26 cellular contexts compared by ENCODE assay signal in the genomic region with DNA sequence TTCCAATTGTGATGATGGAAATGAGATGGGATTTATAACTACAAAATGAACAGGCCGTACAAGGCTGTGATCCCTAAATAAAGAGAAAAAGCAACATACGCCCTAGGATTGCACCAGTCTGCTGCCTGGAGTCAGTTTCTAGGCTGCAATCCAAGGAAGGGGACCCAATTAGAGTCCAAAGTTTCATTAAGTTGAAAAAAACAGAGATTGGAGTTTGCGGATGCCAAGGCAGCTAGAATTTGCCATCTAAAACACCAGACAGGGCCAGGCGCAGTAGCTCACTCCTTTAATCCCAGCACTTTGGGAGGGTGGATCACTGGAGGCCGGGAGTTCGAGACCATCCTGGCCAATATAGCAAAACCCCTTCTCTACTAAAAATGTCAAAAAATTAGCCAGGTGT.
DNase-seq lines count a peak whose midpoint lies in the region; ATAC-seq, FAIRE-seq and TF ChIP-seq lines count a peak whose summit lies in the region.
"Had no signal": no experiment of that assay in that cellular context is flagged by ENCODE, and none has a peak within 500 bp of the region (broad histone marks: within the 10 kb centered on the region; RNA-seq: fewer than 3 reads in every experiment).

No MANE protein-coding gene starts in this region.

- H3K79me2 ChIP-seq in HepG2 (ENCODE audit: insufficient read depth, low read length): no peaks in the 10 kb centered on the region

- TF ChIP-seq EP300 in HepG2 (IDR thresholded peaks at IDR 0.05; ENCODE audit: low read depth in 2 of 2, low read length in 2 of 2) (no peak), HepG2 (CRISPR knock-in tag; IDR thresholded peaks at IDR 0.05; ENCODE audit: borderline replicate concordance) (no peak), sigmoid colon (IDR thresholded peaks at IDR 0.05) (no peak)

- in situ Hi-C loops in HepG2 (cut with HindIII; ENCODE audit: extremely low pct_ligation_motif_present, low pct_unique_long_range_greater_than_20kb) (no loop called here), G401 (cut with HindIII; ENCODE audit: low sequenced_read_pairs) (no loop called here)

- TF ChIP-seq RAD21 in HepG2 (CRISPR knock-in tag; IDR thresholded peaks at IDR 0.05): no peak

- H3K9me3 Mint-ChIP-seq in activated T-cell treated with anti-CD3 and anti-CD28 coated beads, Interleukin-2, amount 50 U/mL, for 4 hours: no peaks in the 10 kb centered on the region
- H3K9me3 Mint-ChIP-seq: CD4-positive, alpha-beta T cell had no signal

- H3K27me3 ChIP-seq in right lobe of liver: no peaks in the 10 kb centered on the region
- no peaks in the 10 kb centered on the region for H3K27me3 ChIP-seq in HepG2 (ENCODE audit: control insufficient read depth in 1 of 2, insufficient read depth in 2 of 2, low read length in 2 of 2)
- H3K27me3 ChIP-seq in sigmoid colon: no peaks in the 10 kb centered on the region
- H3K27me3 ChIP-seq: BE2C; BLaER1 treated with 17β-estradiol and CSF1 and Interleukin-3, amounts not matched to agents 10 nM and 100 nM had no signal

- WGBS in right lobe of liver (ENCODE audit: insufficient coverage, low coverage, low lambda C conversion rate, missing lambda C conversion rate): 59% methylated on average over 4 of the region's 6 CpGs
- 60% methylated on average over 6 of the region's 6 CpGs for WGBS in HepG2 (ENCODE audit: low lambda C conversion rate)
- 91 to 92% methylated on average over 6 of the region's 6 CpGs for WGBS in sigmoid colon, 2 donors

- no peak overlapping the region for H3K4me2 ChIP-seq in HepG2 (ENCODE audit: low read depth, low read length)
- H3K4me2 ChIP-seq: BLaER1 treated with 17β-estradiol and CSF1 and Interleukin-3, amounts not matched to agents 10 nM and 100 nM had no signal

- H3K36me3 ChIP-seq in right lobe of liver: no peaks in the 10 kb centered on the region
- no peaks in the 10 kb centered on the region for H3K36me3 ChIP-seq in HepG2 (replicated peaks in 1 of 2; ENCODE audit: control insufficient read depth in 1 of 2, insufficient read depth in 2 of 2, low read length in 2 of 2)
- no peaks in the 10 kb centered on the region for H3K36me3 ChIP-seq in sigmoid colon
- H3K36me3 ChIP-seq: BE2C; BLaER1 treated with 17β-estradiol and CSF1 and Interleukin-3, amounts not matched to agents 10 nM and 100 nM; HAP-1 had no signal

- no peaks in the 10 kb centered on the region for H3K9me3 ChIP-seq in right lobe of liver
- H3K9me3 ChIP-seq in HepG2 (ENCODE audit: low read length): peaks cover 15% of the 10 kb centered on the region
- no peaks in the 10 kb centered on the region for H3K9me3 ChIP-seq in sigmoid colon
- H3K9me3 ChIP-seq: BE2C, HAP-1 had no signal

- BruUV-seq in HepG2 (replicated peaks; lab: Mats Ljungman, UMichigan): no TSS peak

- CTCF ChIA-PET in HepG2 (lab: Yijun Ruan, JAX; ENCODE audit: low intra/inter-chr PET ratio, low total read pairs): no interaction called here

- H3K4me3 Mint-ChIP-seq in activated T-cell treated with anti-CD3 and anti-CD28 coated beads, Interleukin-2, amount 50 U/mL, for 4 hours: no peak overlapping the region
- H3K4me3 Mint-ChIP-seq: CD14-positive monocyte; CD4-positive, alpha-beta T cell; CD8-positive, alpha-beta memory T cell; HFFc6 had no signal

- H4K20me1 ChIP-seq in HepG2 (ENCODE audit: insufficient read depth, low read length): no peaks in the 10 kb centered on the region
- H4K20me1 ChIP-seq: BLaER1 treated with 17β-estradiol and CSF1 and Interleukin-3, amounts not matched to agents 10 nM and 100 nM had no signal

- H3K9ac ChIP-seq in HepG2 (ENCODE audit: insufficient read depth, low read depth, low read length): no peak overlapping the region
- H3K9ac ChIP-seq: BLaER1 treated with 17β-estradiol and CSF1 and Interleukin-3, amounts not matched to agents 10 nM and 100 nM had no signal

- H3K36me3 Mint-ChIP-seq in activated T-cell treated with anti-CD3 and anti-CD28 coated beads, Interleukin-2, amount 50 U/mL, for 4 hours (ENCODE audit: insufficient read depth): no peaks in the 10 kb centered on the region
- H3K36me3 Mint-ChIP-seq: CD14-positive monocyte; CD8-positive, alpha-beta memory T cell had no signal

- peak; percentile 33 to 90 (median 74) for ATAC-seq in right lobe of liver
- no peak for ATAC-seq in HepG2
- no peak for ATAC-seq in activated T-cell treated with anti-CD3 and anti-CD28 coated beads, Interleukin-2, amount 50 U/mL, for 4 hours

- no peaks in the 10 kb centered on the region for H3K27me3 Mint-ChIP-seq in activated T-cell treated with anti-CD3 and anti-CD28 coated beads, Interleukin-2, amount 50 U/mL, for 4 hours (ENCODE audit: low read depth)
- H3K27me3 Mint-ChIP-seq: CD4-positive, alpha-beta T cell; CD8-positive, alpha-beta memory T cell had no signal

- no peak overlapping the region for H3K27ac ChIP-seq in right lobe of liver
- no peak overlapping the region for H3K27ac ChIP-seq in HepG2 (ENCODE audit: extremely low read length, insufficient read depth, low read length)
- H3K27ac ChIP-seq in sigmoid colon: no peak overlapping the region
- H3K27ac ChIP-seq: 22Rv1; BLaER1 treated with 17β-estradiol and CSF1 and Interleukin-3, amounts not matched to agents 10 nM and 100 nM had no signal

- TF ChIP-seq CTCF in right lobe of liver (IDR thresholded peaks at IDR 0.05): no peak
- no peak for TF ChIP-seq CTCF in HepG2 (CRISPR knock-in tag; IDR thresholded peaks at IDR 0.05)
- TF ChIP-seq CTCF in sigmoid colon (IDR thresholded peaks at IDR 0.05): no peak

- DNase-seq in right lobe of liver: no peak
- no peak for DNase-seq in HepG2 (ENCODE audit: low spot score)
- peak; percentile 9 for DNase-seq in inferior parietal cortex (ENCODE audit: extremely low spot score)
- DNase-seq in occipital lobe (lab: John Stamatoyannopoulos, UW): peak; percentile 3
- no peak for DNase-seq in urothelium cell line (ENCODE audit: low spot score)
- no peak for DNase-seq in sigmoid colon
- DNase-seq in G401 (ENCODE audit: low spot score): no peak
- no peak for DNase-seq in activated T-cell treated with anti-CD3 and anti-CD28 coated beads, Interleukin-2, amount 50 U/mL, for 4 hours
- DNase-seq: BE2C; CD4-positive, alpha-beta T cell; CD8-positive, alpha-beta memory T cell; DMS 273 treated with DMSO at 0.1 percent for 48 hours; DMS79; EL; GF-D8; GOT3; HFFc6 had no signal

- H3K4me3 ChIP-seq in right lobe of liver (no peak overlapping the region), HepG2 (replicated peaks in 1 of 3; ENCODE audit: insufficient read depth in 1 of 3, low read depth in 2 of 3, low read length in 3 of 3) (no peak overlapping the region), sigmoid colon (no peak overlapping the region)
- H3K4me3 ChIP-seq: BLaER1 treated with 17β-estradiol and CSF1 and Interleukin-3, amounts not matched to agents 10 nM and 100 nM; HAP-1 had no signal

- no peak overlapping the region for H2AFZ ChIP-seq in HepG2 (ENCODE audit: low read length)

- no peaks in the 10 kb centered on the region for H3K4me1 ChIP-seq in right lobe of liver
- no peaks in the 10 kb centered on the region for H3K4me1 ChIP-seq in HepG2 (ENCODE audit: insufficient read depth, low read length)
- no peaks in the 10 kb centered on the region for H3K4me1 ChIP-seq in sigmoid colon
- H3K4me1 ChIP-seq: BE2C; BLaER1 treated with 17β-estradiol and CSF1 and Interleukin-3, amounts not matched to agents 10 nM and 100 nM; HAP-1 had no signal

- TF ChIP-seq POLR2A in right lobe of liver (IDR thresholded peaks at IDR 0.05) (no peak), HepG2 (IDR thresholded peaks at IDR 0.05; ENCODE audit: insufficient read depth in 1 of 2, low read depth in 2 of 2, low read length in 2 of 2) (no peak), sigmoid colon (IDR thresholded peaks at IDR 0.05) (no peak)

- POLR2A ChIA-PET in HepG2 (lab: Yijun Ruan, JAX): no interaction called here

- intact Hi-C loops in right lobe of liver (cut with DNase I) (no loop called here), HepG2 (cut with micrococcal nuclease; ENCODE audit: unreplicated experiment) (no loop called here), sigmoid colon (cut with DNase I) (no loop called here)

- no peaks in the 10 kb centered on the region for H3K4me1 Mint-ChIP-seq in activated T-cell treated with anti-CD3 and anti-CD28 coated beads, Interleukin-2, amount 50 U/mL, for 4 hours (ENCODE audit: low read depth)
- H3K4me1 Mint-ChIP-seq: CD14-positive monocyte; CD8-positive, alpha-beta memory T cell had no signal

- FAIRE-seq in HepG2 (lab: Jason Lieb, UNC): no peak
- peak; percentile 23 for FAIRE-seq in urothelium cell line (lab: Jason Lieb, UNC)
- FAIRE-seq: A204.1, D721Med, GM12891, GM18507, H54 had no signal

TF ChIP-seq in HepG2, 621 proteins besides CTCF, POLR2A, EP300 and RAD21 (continues in another document):
- no peak for TF ChIP-seq RFXAP (CRISPR knock-in tag; IDR thresholded peaks at IDR 0.05; ENCODE audit: borderline replicate concordance)
- no peak for TF ChIP-seq ARID5B (CRISPR knock-in tag; IDR thresholded peaks at IDR 0.05)
- no peak for TF ChIP-seq CBX5 (CRISPR knock-in tag; IDR thresholded peaks at IDR 0.05; ENCODE audit: borderline replicate concordance)

Comparison
In these comparisons a context has a peak if more than half of its experiments do, and no peak if none do; other contexts are left out.
1. ATAC-seq: peak in right lobe of liver (4 of 4); none in HepG2 (single experiment) and activated T-cell treated with anti-CD3 and anti-CD28 coated beads, Interleukin-2, amount 50 U/mL, for 4 hours (0 of 2).
2. DNase-seq: peak in inferior parietal cortex (single experiment) and occipital lobe (single experiment); none in right lobe of liver (0 of 3), HepG2 (single experiment), urothelium cell line (single experiment), sigmoid colon (single experiment), G401 (single experiment) and activated T-cell treated with anti-CD3 and anti-CD28 coated beads, Interleukin-2, amount 50 U/mL, for 4 hours (single experiment).